ENCODE assay signal across 33 cellular contexts in genomic region chr10:126064512-126064911, GRCh38.
"Had no signal": no experiment of that assay in that cellular context is flagged by ENCODE, and none has a peak within 500 bp of the region (broad histone marks: within the 10 kb centered on the region; RNA-seq: fewer than 3 reads in every experiment).

No MANE protein-coding gene starts in this region.

- H3K4me3 ChIP-seq: adrenal gland, cardiac muscle cell, ovary, tibial nerve had no signal

- H3K27ac Mint-ChIP-seq: activated naive CD4-positive, alpha-beta T cell treated with anti-CD3 and anti-CD28 coated beads for 36 hours; activated naive CD8-positive, alpha-beta T cell treated with anti-CD3 and anti-CD28 coated beads for 36 hours; activated T-cell treated with anti-CD3 and anti-CD28 coated beads, Interleukin-2, amount 50 U/mL, for 72 hours; endodermal cell; naive thymus-derived CD8-positive, alpha-beta T cell; progenitor cell of endocrine pancreas; stimulated activated naive B cell treated with anti-CD40 and anti-IgM and Interleukin-4, amounts not matched to agents 10 μg/mL and 1 μg/mL and 100 μg/mL, for 72 hours; T-cell had no signal

- DNase-seq: activated CD4-positive, alpha-beta T cell treated with anti-CD3 and anti-CD28 coated beads for 4 hours; activated CD4-positive, alpha-beta T cell treated with anti-CD3 and anti-CD28 coated beads, Interleukin-2, amount 50 U/mL, for 4 hours; activated CD4-positive, CD25-positive, alpha-beta regulatory T cell; activated effector memory CD4-positive, alpha-beta T cell treated with Interleukin-2 at 50 U/mL for 16 hours; activated naive CD4-positive, alpha-beta T cell treated with anti-CD3 and anti-CD28 coated beads for 36 hours; activated naive CD8-positive, alpha-beta T cell treated with anti-CD3 and anti-CD28 coated beads for 36 hours; activated T-cell treated with anti-CD3 and anti-CD28 coated beads for 4 hours; activated T-cell treated with anti-CD3 and anti-CD28 coated beads, Interleukin-2, amount 50 U/mL, for 72 hours; aorta; cerebellar nuclear complex; cortex of kidney; endodermal cell; foreskin fibroblast; head of caudate nucleus; hippocampal formation; kidney; left colon; midbrain; naive thymus-derived CD8-positive, alpha-beta T cell; ovary; small intestine; stimulated activated CD4-positive, alpha-beta T cell treated with anti-CD3 and anti-CD28 coated beads, Interleukin-15, amount 100 ng/mL, for 24 hours; stimulated activated CD4-positive, alpha-beta T cell treated with anti-CD3 and anti-CD28 coated beads, Interleukin-2, amount 100 ng/mL, for 24 hours; stimulated activated naive B cell treated with anti-CD40 and anti-IgM and Interleukin-4, amounts not matched to agents 10 μg/mL and 1 μg/mL and 100 μg/mL, for 72 hours; T-cell had no signal

- H3K4me1 Mint-ChIP-seq: activated naive CD8-positive, alpha-beta T cell treated with anti-CD3 and anti-CD28 coated beads for 36 hours; naive thymus-derived CD8-positive, alpha-beta T cell; T-cell had no signal

- H3K36me3 ChIP-seq: adrenal gland, cardiac muscle cell, neutrophil, ovary, tibial nerve had no signal

- H3K27me3 Mint-ChIP-seq: activated naive CD8-positive, alpha-beta T cell treated with anti-CD3 and anti-CD28 coated beads for 36 hours; brain had no signal

- H3K36me3 Mint-ChIP-seq: activated naive CD8-positive, alpha-beta T cell treated with anti-CD3 and anti-CD28 coated beads for 36 hours; stimulated activated naive B cell treated with anti-CD40 and anti-IgM and Interleukin-4, amounts not matched to agents 10 μg/mL and 1 μg/mL and 100 μg/mL, for 72 hours; T-cell had no signal

- H3K27ac ChIP-seq: adrenal gland, cardiac muscle cell, neutrophil, ovary, tibial nerve had no signal

- H3K27me3 ChIP-seq: adrenal gland, cardiac muscle cell, ovary, tibial nerve had no signal

- H3K9me3 ChIP-seq: adrenal gland, neutrophil, ovary had no signal

- H3K4me3 Mint-ChIP-seq: activated naive CD4-positive, alpha-beta T cell treated with anti-CD3 and anti-CD28 coated beads for 36 hours; activated naive CD8-positive, alpha-beta T cell treated with anti-CD3 and anti-CD28 coated beads for 36 hours; activated T-cell treated with anti-CD3 and anti-CD28 coated beads, Interleukin-2, amount 50 U/mL, for 72 hours; brain; endodermal cell; naive thymus-derived CD8-positive, alpha-beta T cell; stimulated activated naive B cell treated with anti-CD40 and anti-IgM and Interleukin-4, amounts not matched to agents 10 μg/mL and 1 μg/mL and 100 μg/mL, for 72 hours; T-cell had no signal

- H3K9me3 Mint-ChIP-seq: activated naive CD4-positive, alpha-beta T cell treated with anti-CD3 and anti-CD28 coated beads for 36 hours; activated naive CD8-positive, alpha-beta T cell treated with anti-CD3 and anti-CD28 coated beads for 36 hours; activated T-cell treated with anti-CD3 and anti-CD28 coated beads, Interleukin-2, amount 50 U/mL, for 72 hours; stimulated activated naive B cell treated with anti-CD40 and anti-IgM and Interleukin-4, amounts not matched to agents 10 μg/mL and 1 μg/mL and 100 μg/mL, for 72 hours; T-cell had no signal

- ATAC-seq: activated T-cell treated with anti-CD3 and anti-CD28 coated beads, Interleukin-2, amount 50 U/mL, for 72 hours; esophagus mucosa; left colon; naive thymus-derived CD8-positive, alpha-beta T cell; sciatic nerve; stimulated activated naive B cell treated with anti-CD40 and anti-IgM and Interleukin-4, amounts not matched to agents 10 μg/mL and 1 μg/mL and 100 μg/mL, for 72 hours; T-cell had no signal
